15 cellular contexts compared by ENCODE assay signal in the genomic region with DNA sequence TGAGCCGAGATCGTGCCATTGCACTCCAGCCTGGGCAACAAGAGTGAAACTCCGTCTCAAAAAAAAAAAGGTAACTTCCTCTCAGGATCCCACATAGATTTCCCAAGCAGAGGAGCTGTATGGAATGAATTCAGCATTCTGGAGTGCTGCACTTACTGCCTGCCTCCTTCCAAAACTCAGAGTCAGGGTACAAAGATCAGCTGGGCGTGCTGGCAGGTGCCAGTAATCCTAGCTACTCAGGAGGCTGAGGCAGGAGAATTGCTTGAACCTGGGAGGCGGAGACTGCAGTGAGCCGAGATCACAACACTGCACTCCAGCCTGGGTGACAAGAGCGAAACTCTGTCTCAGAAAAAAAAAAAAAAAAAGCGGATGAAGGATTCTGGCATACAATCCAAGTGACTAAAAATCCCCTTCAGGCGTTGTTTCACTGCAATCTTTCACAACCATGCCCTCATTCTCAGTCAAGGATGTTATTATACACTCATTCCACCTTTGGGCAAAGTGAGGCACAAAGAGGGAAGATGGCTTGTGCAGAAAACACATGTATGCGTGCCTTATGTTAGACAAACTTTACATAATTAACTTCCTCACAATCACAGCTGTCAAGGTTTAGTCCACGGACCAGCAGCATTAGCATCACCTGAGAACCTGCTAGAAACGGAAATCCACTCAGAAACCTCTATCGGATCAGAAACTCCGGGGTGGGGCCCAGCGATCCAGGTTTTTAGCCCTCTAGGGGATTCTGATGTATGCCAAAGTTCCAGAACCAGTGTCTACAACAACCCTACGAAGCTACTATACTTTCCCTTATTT. TPM values are rescaled to one million over a fixed set of nuclear protein-coding genes. Genes with fewer than 3 reads are reported as not detected.
A peak's percentile ranks its signal among the peaks of the same experiment; 100 is the strongest.
DNase-seq lines count a peak whose midpoint lies in the region; ATAC-seq, FAIRE-seq and TF ChIP-seq lines count a peak whose summit lies in the region.
"Had no signal": no experiment of that assay in that cellular context is flagged by ENCODE, and none has a peak within 500 bp of the region (broad histone marks: within the 10 kb centered on the region; RNA-seq: fewer than 3 reads in every experiment).

No MANE protein-coding gene starts in this region.

- peaks cover 23% of the 10 kb centered on the region for H3K79me2 ChIP-seq in astrocyte (ENCODE audit: insufficient read depth, low read length)

- TF ChIP-seq RAD21 in liver (IDR thresholded peaks at IDR 0.05) = no peak

- H2AFZ ChIP-seq in astrocyte (ENCODE audit: low read depth, low read length) = no peak overlapping the region

- no peak for DNase-seq in activated CD4-positive, alpha-beta T cell treated with anti-CD3 and anti-CD28 coated beads, Interleukin-2, amount 10 ng/mL, durations not matched to agents 7 days and 5 days
- no peak for DNase-seq in activated CD4-positive, alpha-beta T cell treated with anti-CD3 and anti-CD28 coated beads for 48 hours
- DNase-seq in astrocyte (ENCODE audit: low read depth) = no peak
- peak; percentile 78 for DNase-seq in transverse colon
- no peak for DNase-seq in NCI-H1092 treated with DMSO at 0.1 percent for 48 hours (lab: John Stamatoyannopoulos, UW)
- DNase-seq in NCI-H1930 (lab: John Stamatoyannopoulos, UW) = no peak
- DNase-seq: activated CD4-positive, alpha-beta T cell treated with anti-CD3 and anti-CD28 coated beads, Interleukin-2, amount 50 U/mL, for 4 hours; DMS 273 treated with DMSO at 0.1 percent for 48 hours; H7; NCI-H2227 treated with DMSO at 0.1 percent for 48 hours had no signal

- no peak for TF ChIP-seq EP300 in transverse colon (IDR thresholded peaks at IDR 0.05; ENCODE audit: low read depth)

- 47% methylated on average over 16 of the region's 16 CpGs for WGBS in liver
- 48 to 58% methylated on average over 3 to 16 of the region's 16 CpGs for WGBS in transverse colon (ENCODE audit: low coverage in 1 of 2), 2 donors

- no peaks in the 10 kb centered on the region for H3K27me3 Mint-ChIP-seq in activated CD4-positive, alpha-beta T cell treated with anti-CD3 and anti-CD28 coated beads, Interleukin-2, amount 10 ng/mL, durations not matched to agents 7 days and 5 days
- H3K27me3 Mint-ChIP-seq in astrocyte (ENCODE audit: low read depth, unreplicated experiment) = no peaks in the 10 kb centered on the region

- peak overlapping the region; percentile 96 for H3K27ac Mint-ChIP-seq in activated CD4-positive, alpha-beta T cell treated with anti-CD3 and anti-CD28 coated beads, Interleukin-2, amount 10 ng/mL, durations not matched to agents 7 days and 5 days
- H3K27ac Mint-ChIP-seq in astrocyte (ENCODE audit: unreplicated experiment) = peak overlapping the region; percentile 26

- peak; percentile 53 for TF ChIP-seq POLR2A in transverse colon (IDR thresholded peaks at IDR 0.05)

- H3K4me3 Mint-ChIP-seq in activated CD4-positive, alpha-beta T cell treated with anti-CD3 and anti-CD28 coated beads, Interleukin-2, amount 10 ng/mL, durations not matched to agents 7 days and 5 days = peak overlapping the region; percentile 94
- H3K4me3 Mint-ChIP-seq in astrocyte (ENCODE audit: unreplicated experiment) = peak overlapping the region; percentile 40

- H3K36me3 ChIP-seq in astrocyte (ENCODE audit: insufficient read depth, low read length) (peaks cover 9% of the 10 kb centered on the region), liver (ENCODE audit: control insufficient read depth in 4 of 4, insufficient read depth in 3 of 4, low read depth in 1 of 4, low read length in 3 of 4) (peaks cover 0 to 8% (median 4%) of the 10 kb centered on the region in 4 donors), transverse colon (no peaks in the 10 kb centered on the region)

- peaks cover 25% of the 10 kb centered on the region for H4K20me1 ChIP-seq in astrocyte (ENCODE audit: insufficient read depth, low read length)

- in situ Hi-C loops in transverse colon (cut with MboI; ENCODE audit: low pct_ligation_motif_present in 1 of 4, low pct_unique_long_range_greater_than_20kb in 1 of 4, low sequenced_read_pairs in 3 of 4) = loop anchor here in 3 of 4 donors (5.0 to 25.0 kb wide), 3 partner anchors 43 to 102 kb away; no protein-coding TSS in a partner anchor

- no peak overlapping the region for H3K4me2 ChIP-seq in astrocyte (ENCODE audit: low read length)

- no peaks in the 10 kb centered on the region for H3K9me3 ChIP-seq in astrocyte (ENCODE audit: insufficient read depth, low read depth, low read length)
- H3K9me3 ChIP-seq in liver (ENCODE audit: control insufficient read depth in 4 of 4, low read length in 3 of 4) = no peaks in the 10 kb centered on the region
- no peaks in the 10 kb centered on the region for H3K9me3 ChIP-seq in transverse colon

- H3K9me3 Mint-ChIP-seq in activated CD4-positive, alpha-beta T cell treated with anti-CD3 and anti-CD28 coated beads, Interleukin-2, amount 10 ng/mL, durations not matched to agents 7 days and 5 days = no peaks in the 10 kb centered on the region
- H3K9me3 Mint-ChIP-seq in astrocyte (ENCODE audit: unreplicated experiment) = no peaks in the 10 kb centered on the region
- H3K9me3 Mint-ChIP-seq: activated naive CD4-positive, alpha-beta T cell treated with anti-CD3 and anti-CD28 coated beads, Interleukin-2, amount 50 U/mL, for 72 hours had no signal

- H3K27ac ChIP-seq in astrocyte (ENCODE audit: low read depth, low read length) = no peak overlapping the region
- H3K27ac ChIP-seq in liver (ENCODE audit: low read depth in 1 of 2, low read length in 2 of 2) = peak overlapping the region in 1 of 2 donors; percentile 9
- peak overlapping the region; percentile 86 to 95 (median 90) for H3K27ac ChIP-seq in transverse colon

- CTCF ChIA-PET in activated CD4-positive, alpha-beta T cell treated with anti-CD3 and anti-CD28 coated beads, Interleukin-2, amount 10 ng/mL, durations not matched to agents 7 days and 5 days (lab: Charles Lee) = interaction anchor here (0.7 to 15.4 kb wide), 4 partner anchors 11 to 53 kb away, joined by 3 to 143 read pairs (median 3); a partner anchor contains a TSS

- H3K27me3 ChIP-seq in astrocyte (ENCODE audit: insufficient read depth, low read length) = no peaks in the 10 kb centered on the region
- no peaks in the 10 kb centered on the region for H3K27me3 ChIP-seq in liver (ENCODE audit: control insufficient read depth in 4 of 4, insufficient read depth in 4 of 4, low read length in 3 of 4)
- H3K27me3 ChIP-seq in transverse colon = no peaks in the 10 kb centered on the region

- H3K4me3 ChIP-seq in astrocyte (ENCODE audit: insufficient read depth, low read depth, low read length) (no peak overlapping the region), liver (ENCODE audit: low read depth in 1 of 3, low read length in 3 of 3) (no peak overlapping the region), transverse colon (no peak overlapping the region)

- peaks cover 7% of the 10 kb centered on the region for H3K4me1 ChIP-seq in astrocyte (ENCODE audit: insufficient read depth, low read length)
- H3K4me1 ChIP-seq in liver (ENCODE audit: control insufficient read depth in 4 of 4, insufficient read depth in 4 of 4, low read length in 3 of 4) = peaks cover 3 to 43% (median 34%) of the 10 kb centered on the region in 4 donors
- H3K4me1 ChIP-seq in transverse colon = peaks cover 9 to 57% (median 40%) of the 10 kb centered on the region in 4 donors

- no peak for FAIRE-seq in astrocyte (lab: Jason Lieb, UNC)
- FAIRE-seq: A204.1 had no signal

- ATAC-seq in GM21360 (IDR thresholded peaks at IDR 0.05; ENCODE audit: unreplicated experiment) = no peak

- H3K36me3 Mint-ChIP-seq in activated CD4-positive, alpha-beta T cell treated with anti-CD3 and anti-CD28 coated beads, Interleukin-2, amount 10 ng/mL, durations not matched to agents 7 days and 5 days (ENCODE audit: low read depth) = peaks cover 13% of the 10 kb centered on the region
- H3K36me3 Mint-ChIP-seq in astrocyte (ENCODE audit: low read depth, unreplicated experiment) = peaks cover 2% of the 10 kb centered on the region

- POLR2A ChIA-PET in activated CD4-positive, alpha-beta T cell treated with anti-CD3 and anti-CD28 coated beads, Interleukin-2, amount 10 ng/mL, durations not matched to agents 7 days and 5 days (lab: Charles Lee) = no interaction called here

- H3K4me1 Mint-ChIP-seq in activated CD4-positive, alpha-beta T cell treated with anti-CD3 and anti-CD28 coated beads, Interleukin-2, amount 10 ng/mL, durations not matched to agents 7 days and 5 days = peaks cover 40% of the 10 kb centered on the region
- peaks cover 7% of the 10 kb centered on the region for H3K4me1 Mint-ChIP-seq in astrocyte (ENCODE audit: low read depth, unreplicated experiment)

- TF ChIP-seq CTCF in astrocyte (IDR thresholded peaks at IDR 0.05; ENCODE audit: insufficient read depth, low read depth, low read length) = no peak
- TF ChIP-seq CTCF in liver (IDR thresholded peaks at IDR 0.05; ENCODE audit: low read depth, low read length, missing input control) = no peak
- no peak for TF ChIP-seq CTCF in transverse colon (IDR thresholded peaks at IDR 0.05)

- intact Hi-C loops in transverse colon (cut with DNase I; ENCODE audit: low total_unique reads) = loop anchor here (5.0 kb wide), 1 partner anchor 102 kb away; no protein-coding TSS in a partner anchor

- H3K9ac ChIP-seq in astrocyte (ENCODE audit: low read length) (no peak overlapping the region), liver (ENCODE audit: low read depth in 1 of 2, low read length in 2 of 2) (no peak overlapping the region)

RNA-seq across cellular contexts. Expression of a gene that starts 1.1 kb away (rescaled TPM):
- total RNA-seq in activated CD4-positive, alpha-beta T cell treated with anti-CD3 and anti-CD28 coated beads, Interleukin-2, amount 10 ng/mL, durations not matched to agents 7 days and 5 days = 10 to 100 TPM; 57.3 to 57.7 TPM
- total RNA-seq in astrocyte = 17.9 and 18.1 TPM in 2 replicates
- total RNA-seq in liver = 10 to 100 TPM; 11.3 to 16.5 TPM
- 10 to 100 TPM in 1 of 2 donors, 1 to 10 TPM in 1; 6.9 to 11.6 TPM for polyA plus RNA-seq in liver
- 100 to 1,000 TPM in 1 of 4 donors, 10 to 100 TPM in 3; 44.1 to 143 (median 57.2) TPM for total RNA-seq in transverse colon

RNA-seq across cellular contexts. Expression of a gene that starts 9.6 kb away (rescaled TPM):
- total RNA-seq in activated CD4-positive, alpha-beta T cell treated with anti-CD3 and anti-CD28 coated beads, Interleukin-2, amount 10 ng/mL, durations not matched to agents 7 days and 5 days = 1,000 to 10,000 TPM; 1,140 to 1,273 TPM
- total RNA-seq in astrocyte (240 and 260 TPM in 2 replicates), liver (10 to 100 TPM; 35.6 to 74.9 TPM), transverse colon (100 to 1,000 TPM; 196 to 558 (median 224) TPM)
- 100 to 1,000 TPM; 108 to 138 TPM for polyA plus RNA-seq in liver

RNA-seq across cellular contexts. Expression of a gene that starts 11.8 kb away (rescaled TPM):
- 10 to 100 TPM; 44.1 to 53.5 TPM for total RNA-seq in activated CD4-positive, alpha-beta T cell treated with anti-CD3 and anti-CD28 coated beads, Interleukin-2, amount 10 ng/mL, durations not matched to agents 7 days and 5 days
- 40.6 and 41.5 TPM in 2 replicates for total RNA-seq in astrocyte
- 10 to 100 TPM; 24.8 to 41.1 TPM for total RNA-seq in liver
- 10 to 100 TPM in 1 of 2 donors, 1 to 10 TPM in 1; 4.8 to 18.3 TPM for polyA plus RNA-seq in liver
- 100 to 1,000 TPM; 121 to 265 (median 129) TPM for total RNA-seq in transverse colon

RNA-seq across cellular contexts. Expression of a gene that starts 26.5 kb away (rescaled TPM):
- total RNA-seq in activated CD4-positive, alpha-beta T cell treated with anti-CD3 and anti-CD28 coated beads, Interleukin-2, amount 10 ng/mL, durations not matched to agents 7 days and 5 days = 10 to 100 TPM; 21.5 to 21.8 TPM
- total RNA-seq in astrocyte (18.9 and 22.4 TPM in 2 replicates), liver (10 to 100 TPM; 23.4 to 32.4 TPM), transverse colon (100 to 1,000 TPM in 1 of 4 donors, 10 to 100 TPM in 3; 28.9 to 126 (median 50.7) TPM)
- polyA plus RNA-seq in liver = 10 to 100 TPM; 24.7 to 42.2 TPM

RNA-seq across cellular contexts. Expression of a gene that starts 45.5 kb away (rescaled TPM):
- total RNA-seq in activated CD4-positive, alpha-beta T cell treated with anti-CD3 and anti-CD28 coated beads, Interleukin-2, amount 10 ng/mL, durations not matched to agents 7 days and 5 days = 100 to 1,000 TPM; 184 to 187 TPM
- total RNA-seq in astrocyte (26.5 and 31.6 TPM in 2 replicates), liver (1 to 10 TPM; 3.8 to 8.2 TPM), transverse colon (100 to 1,000 TPM in 2 of 4 donors, 10 to 100 TPM in 2; 53.1 to 158 (median 84.7) TPM)
- 1 to 10 TPM in 1 of 2 donors, under 1 TPM in 1; 0.24 to 1.7 TPM for polyA plus RNA-seq in liver
- total RNA-seq: myocyte had no signal
